Comparison of ENCODE assay signal across 9 cellular contexts in genomic region chr5:172179032-172179989, GRCh38. TPM values are rescaled to one million over a fixed set of nuclear protein-coding genes. Genes with fewer than 3 reads are reported as not detected.
DNase-seq lines count a peak whose midpoint lies in the region; ATAC-seq and TF ChIP-seq lines count a peak whose summit lies in the region.
"Had no signal": no experiment of that assay in that cellular context is flagged by ENCODE, and none has a peak within 500 bp of the region (broad histone marks: within the 10 kb centered on the region; RNA-seq: fewer than 3 reads in every experiment).

No MANE protein-coding gene starts in this region.

- 25 to 44% (median 36%) methylated on average over 17 of the region's 17 CpGs for WGBS in heart left ventricle, 4 donors

- CTCF ChIA-PET in CD8-positive, alpha-beta T cell (lab: Charles Lee), result interaction anchor here (0.7 to 3.0 kb wide), 8 partner anchors 7 to 271 kb away, joined by 3 to 24 read pairs (median 4); partner anchors contain the start of gene STK10

- no peaks in the 10 kb centered on the region for H3K36me3 ChIP-seq in CD8-positive, alpha-beta T cell (ENCODE audit: insufficient read depth, low read length)
- H3K36me3 ChIP-seq in heart left ventricle, result peaks cover 0 to 13% (median 0%) of the 10 kb centered on the region in 9 donors

- intact Hi-C loops in CD8-positive, alpha-beta T cell (cut with DNase I, micrococcal nuclease), result loop anchor here (2.0 to 5.0 kb wide), 3 partner anchors 37 to 878 kb away; partner anchors contain the start of gene CREBRF (in 1 of the 2)
- intact Hi-C loops in heart left ventricle (cut with DNase I), result loop anchor here in 1 of 10 donors (5.0 kb wide), 1 partner anchor 57 kb away; no protein-coding TSS in a partner anchor

- TF ChIP-seq POLR2A in NB4 (IDR thresholded peaks at IDR 0.05; ENCODE audit: extremely low read depth, insufficient read length) (no peak), heart left ventricle (IDR thresholded peaks at IDR 0.05) (no peak)

- H3K4me3 ChIP-seq in CD8-positive, alpha-beta T cell (ENCODE audit: low read depth, low read length), result peak overlapping the region; percentile 51
- H3K4me3 ChIP-seq in NB4 (ENCODE audit: low read depth, low read length), result peak overlapping the region; percentile 38
- H3K4me3 ChIP-seq in heart left ventricle, result peak overlapping the region in 10 of 12 donors; percentile 9 to 46 (median 25)

- H3K9me3 ChIP-seq in CD8-positive, alpha-beta T cell (ENCODE audit: low read length), result no peaks in the 10 kb centered on the region
- H3K9me3 ChIP-seq in heart left ventricle, result no peaks in the 10 kb centered on the region

- H3K27me3 ChIP-seq in CD8-positive, alpha-beta T cell (ENCODE audit: insufficient read depth, low read length), result no peaks in the 10 kb centered on the region
- no peaks in the 10 kb centered on the region for H3K27me3 ChIP-seq in heart left ventricle

- POLR2A ChIA-PET in CD8-positive, alpha-beta T cell (lab: Charles Lee), result interaction anchor here (0.6 to 3.1 kb wide), 11 partner anchors 8 to 113 kb away, joined by 3 to 34 read pairs (median 3); partner anchors contain the start of gene STK10

- H3K4me1 Mint-ChIP-seq in CD8-positive, alpha-beta T cell (ENCODE audit: low read depth), result peaks cover 89% of the 10 kb centered on the region
- peaks cover 55% of the 10 kb centered on the region for H3K4me1 Mint-ChIP-seq in activated T-helper 17 cell treated with anti-CD3 and anti-CD28 coated beads, Interleukin-2, amount 50 U/mL, for 72 hours

- peak overlapping the region; percentile 80 for H3K4me3 Mint-ChIP-seq in CD8-positive, alpha-beta T cell
- H3K4me3 Mint-ChIP-seq in activated T-helper 17 cell treated with anti-CD3 and anti-CD28 coated beads, Interleukin-2, amount 50 U/mL, for 72 hours, result peak overlapping the region; percentile 97

- peak overlapping the region; percentile 97 for H3K27ac Mint-ChIP-seq in CD8-positive, alpha-beta T cell
- H3K27ac Mint-ChIP-seq in activated T-helper 17 cell treated with anti-CD3 and anti-CD28 coated beads, Interleukin-2, amount 50 U/mL, for 72 hours, result peak overlapping the region; percentile 98

- H3K36me3 Mint-ChIP-seq in CD8-positive, alpha-beta T cell, result peaks cover 48% of the 10 kb centered on the region
- peaks cover 89% of the 10 kb centered on the region for H3K36me3 Mint-ChIP-seq in activated T-helper 17 cell treated with anti-CD3 and anti-CD28 coated beads, Interleukin-2, amount 50 U/mL, for 72 hours (ENCODE audit: low read depth)

- peak in 6 of 7 experiments; percentile 36 to 70 (median 59) for DNase-seq in CD8-positive, alpha-beta T cell
- DNase-seq in NB4 (ENCODE audit: low read depth) (peak; percentile 88), heart left ventricle (peak in 4 of 5 donors; percentile 35 to 67 (median 58)), smooth muscle cell of the brain vasculature (ENCODE audit: low read depth, low spot score) (peak; percentile 54), ecto neural progenitor cell (ENCODE audit: low spot score) (no peak)

- no peaks in the 10 kb centered on the region for H3K27me3 Mint-ChIP-seq in CD8-positive, alpha-beta T cell (ENCODE audit: low read depth)
- no peaks in the 10 kb centered on the region for H3K27me3 Mint-ChIP-seq in activated T-helper 17 cell treated with anti-CD3 and anti-CD28 coated beads, Interleukin-2, amount 50 U/mL, for 72 hours

- no peaks in the 10 kb centered on the region for H3K9me3 Mint-ChIP-seq in CD8-positive, alpha-beta T cell
- H3K9me3 Mint-ChIP-seq in activated T-helper 17 cell treated with anti-CD3 and anti-CD28 coated beads, Interleukin-2, amount 50 U/mL, for 72 hours, result no peaks in the 10 kb centered on the region

- ATAC-seq in CD8-positive, alpha-beta T cell, result peak; percentile 37
- ATAC-seq in GM21529 (IDR thresholded peaks at IDR 0.05; ENCODE audit: unreplicated experiment) (peak; percentile 37), heart left ventricle (peak; percentile 19 to 84 (median 55)), SK-N-SH treated with all-trans-retinoic acid at 6 μM for 48 hours (no peak)
- peak; percentile 57 for ATAC-seq in activated T-helper 17 cell treated with anti-CD3 and anti-CD28 coated beads, Interleukin-2, amount 50 U/mL, for 72 hours (replicated peaks)

- H3K27ac ChIP-seq in CD8-positive, alpha-beta T cell (ENCODE audit: low read depth, low read length), result peak overlapping the region; percentile 92
- H3K27ac ChIP-seq in heart left ventricle, result peak overlapping the region; percentile 52 to 93 (median 80)

- peaks cover 90% of the 10 kb centered on the region for H3K4me1 ChIP-seq in CD8-positive, alpha-beta T cell (ENCODE audit: insufficient read depth, low read length)
- H3K4me1 ChIP-seq in heart left ventricle, result peaks cover 7 to 95% (median 42%) of the 10 kb centered on the region in 12 donors

- no peak for TF ChIP-seq CTCF in CD8-positive, alpha-beta T cell (IDR thresholded peaks at IDR 0.05)
- no peak for TF ChIP-seq CTCF in NB4 (IDR thresholded peaks at IDR 0.05; ENCODE audit: low read depth, low read length)
- TF ChIP-seq CTCF in heart left ventricle (IDR thresholded peaks at IDR 0.05), result no peak

TF ChIP-seq in SK-N-SH treated with all-trans-retinoic acid at 6 μM for 48 hours, 23 proteins besides CTCF, POLR2A, EP300 and RAD21:
- TF ChIP-seq CSRNP3 (CRISPR knock-in tag; IDR thresholded peaks at IDR 0.05) (no peak), ARNTL (CRISPR knock-in tag; IDR thresholded peaks at IDR 0.05; ENCODE audit: borderline replicate concordance, low read depth) (no peak), RARB (CRISPR knock-in tag; IDR thresholded peaks at IDR 0.05) (no peak), PPARA (CRISPR knock-in tag; IDR thresholded peaks at IDR 0.05; ENCODE audit: borderline replicate concordance) (no peak), ZNF8 (CRISPR knock-in tag; IDR thresholded peaks at IDR 0.05) (no peak), ZNF565 (CRISPR knock-in tag; conservative IDR thresholded peaks at IDR 0.05; ENCODE audit: low read depth) (no peak), POU6F1 (CRISPR knock-in tag; IDR thresholded peaks at IDR 0.05; ENCODE audit: borderline replicate concordance, low read depth) (no peak), ZC3H10 (CRISPR knock-in tag; IDR thresholded peaks at IDR 0.05) (no peak), GLIS3 (CRISPR knock-in tag; IDR thresholded peaks at IDR 0.05) (no peak), BACH2 (CRISPR knock-in tag; IDR thresholded peaks at IDR 0.05; ENCODE audit: borderline replicate concordance) (no peak), ZFP3 (CRISPR knock-in tag; IDR thresholded peaks at IDR 0.05) (no peak), OSR1 (CRISPR knock-in tag; IDR thresholded peaks at IDR 0.05) (no peak), ISL1 (CRISPR knock-in tag; IDR thresholded peaks at IDR 0.05) (no peak)
- TF ChIP-seq, protein P1, sequence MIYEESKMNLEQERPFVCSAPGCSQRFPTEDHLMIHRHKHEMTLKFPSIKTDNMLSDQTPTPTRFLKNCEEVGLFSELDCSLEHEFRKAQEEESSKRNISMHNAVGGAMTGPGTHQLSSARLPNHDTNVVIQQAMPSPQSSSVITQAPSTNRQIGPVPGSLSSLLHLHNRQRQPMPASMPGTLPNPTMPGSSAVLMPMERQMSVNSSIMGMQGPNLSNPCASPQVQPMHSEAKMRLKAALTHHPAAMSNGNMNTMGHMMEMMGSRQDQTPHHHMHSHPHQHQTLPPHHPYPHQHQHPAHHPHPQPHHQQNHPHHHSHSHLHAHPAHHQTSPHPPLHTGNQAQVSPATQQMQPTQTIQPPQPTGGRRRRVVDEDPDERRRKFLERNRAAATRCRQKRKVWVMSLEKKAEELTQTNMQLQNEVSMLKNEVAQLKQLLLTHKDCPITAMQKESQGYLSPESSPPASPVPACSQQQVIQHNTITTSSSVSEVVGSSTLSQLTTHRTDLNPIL (CRISPR knock-in tag; IDR thresholded peaks at IDR 0.05; ENCODE audit: low read depth), result no peak
TF ChIP-seq in SK-N-SH treated with all-trans-retinoic acid at 6 μM for 48 hours: peak in this region for 0.

RNA-seq across cellular contexts. Expression of gene STK10, which starts 8.7 kb away (rescaled TPM):
- 100 to 1,000 TPM; 172 to 182 TPM for total RNA-seq in CD8-positive, alpha-beta T cell
- total RNA-seq in activated T-helper 17 cell treated with anti-CD3 and anti-CD28 coated beads, Interleukin-2, amount 50 U/mL, for 72 hours, result 100 to 1,000 TPM; 140 to 158 TPM
- 10 to 100 TPM in 5 of 9 donors, 1 to 10 TPM in 4; 5.5 to 52.9 (median 10.3) TPM for total RNA-seq in heart left ventricle
- polyA plus RNA-seq in heart left ventricle, result 10 to 100 TPM in 1 of 2 donors, 1 to 10 TPM in 1; 5.7 to 10.2 TPM

RNA-seq across cellular contexts. Expression of gene EFCAB9, which starts 14.7 kb away (rescaled TPM):
- not detected for total RNA-seq in CD8-positive, alpha-beta T cell
- total RNA-seq in activated T-helper 17 cell treated with anti-CD3 and anti-CD28 coated beads, Interleukin-2, amount 50 U/mL, for 72 hours, result not detected
- not detected for total RNA-seq in heart left ventricle
- not detected for polyA plus RNA-seq in heart left ventricle
- total RNA-seq: glomerular endothelial cell had no signal
